In genomic region chr14:100815478-100816285, GRCh38 we compare ENCODE assay signal across 14 cellular contexts. TPM values are rescaled to one million over a fixed set of nuclear protein-coding genes. Genes with fewer than 3 reads are reported as not detected.
DNase-seq lines count a peak whose midpoint lies in the region; ATAC-seq and TF ChIP-seq lines count a peak whose summit lies in the region.
"Had no signal": no experiment of that assay in that cellular context is flagged by ENCODE, and none has a peak within 500 bp of the region (broad histone marks: within the 10 kb centered on the region; RNA-seq: fewer than 3 reads in every experiment).

No MANE protein-coding gene starts in this region.

- peak overlapping the region; percentile 10 for H2BK120ac ChIP-seq in neuronal stem cell (ENCODE audit: low read depth, low read length)

- peak overlapping the region; percentile 65 for H2BK15ac ChIP-seq in neuronal stem cell (ENCODE audit: low read length)

- H3K27me3 Mint-ChIP-seq in CD14-positive monocyte (ENCODE audit: low read depth in 3 of 3), result peaks cover 7 to 11% (median 11%) of the 10 kb centered on the region in 3 donors
- H3K27me3 Mint-ChIP-seq: activated CD8-positive, alpha-beta memory T cell treated with anti-CD3 and anti-CD28 coated beads, Interleukin-2, amount 10 ng/mL, durations not matched to agents 7 days and 5 days had no signal

- no peak overlapping the region for H3K9ac ChIP-seq in neuronal stem cell (ENCODE audit: low read depth, low read length, poor library complexity)

- peak overlapping the region; percentile 80 for H2AFZ ChIP-seq in neuronal stem cell (ENCODE audit: low read length)

- H3K4me3 Mint-ChIP-seq in CD14-positive monocyte, result no peak overlapping the region
- H3K4me3 Mint-ChIP-seq: activated CD8-positive, alpha-beta memory T cell treated with anti-CD3 and anti-CD28 coated beads, Interleukin-2, amount 10 ng/mL, durations not matched to agents 7 days and 5 days had no signal

- H3K9me3 Mint-ChIP-seq in CD14-positive monocyte, result peaks cover 7 to 17% (median 15%) of the 10 kb centered on the region in 7 donors

- H3K9me3 ChIP-seq in SJSA1 (replicated peaks) (peaks cover 5% of the 10 kb centered on the region; the same call in 1 of the 2 replicates), neuronal stem cell (replicated peaks in 1 of 2; ENCODE audit: control insufficient read depth in 2 of 2, insufficient read depth in 1 of 2, low read depth in 1 of 2, low read length in 2 of 2) (peaks cover 13 to 14% of the 10 kb centered on the region in 2 donors), tibial nerve (peaks cover 0 to 16% (median 0%) of the 10 kb centered on the region in 4 donors)

- H3K4me3 ChIP-seq in SJSA1, result no peak overlapping the region
- H3K4me3 ChIP-seq in neuronal stem cell (ENCODE audit: low read length in 2 of 2), result no peak overlapping the region
- H3K4me3 ChIP-seq in tibial nerve, result no peak overlapping the region

- TF ChIP-seq POLR2A in tibial nerve (IDR thresholded peaks at IDR 0.05), result no peak

- H3K36me3 Mint-ChIP-seq in CD14-positive monocyte, result no peaks in the 10 kb centered on the region
- H3K36me3 Mint-ChIP-seq: activated CD8-positive, alpha-beta memory T cell treated with anti-CD3 and anti-CD28 coated beads, Interleukin-2, amount 10 ng/mL, durations not matched to agents 7 days and 5 days had no signal

- H3K4ac ChIP-seq in neuronal stem cell (ENCODE audit: low read length), result no peak overlapping the region

- H3K27me3 ChIP-seq in SJSA1 (replicated peaks) (no peaks in the 10 kb centered on the region), neuronal stem cell (ENCODE audit: control insufficient read depth in 3 of 3, insufficient read depth in 3 of 3, low read depth in 1 of 3, low read length in 3 of 3) (no peaks in the 10 kb centered on the region), tibial nerve (peaks cover 0 to 3% of the 10 kb centered on the region in 2 donors)

- no peak for TF ChIP-seq EP300 in tibial nerve (IDR thresholded peaks at IDR 0.05)

- H3K23ac ChIP-seq in neuronal stem cell (ENCODE audit: low read depth, low read length, poor library complexity), result no peak overlapping the region

- peak overlapping the region; percentile 25 for H2BK5ac ChIP-seq in neuronal stem cell (ENCODE audit: low read length)

- no peak overlapping the region for H4K91ac ChIP-seq in neuronal stem cell (ENCODE audit: low read depth, low read length, poor library complexity)

- H3K4me2 ChIP-seq in neuronal stem cell (ENCODE audit: insufficient read depth, low read length, poor library complexity, severe bottlenecking), result no peak overlapping the region

- H3K27ac ChIP-seq in SJSA1 (peak overlapping the region; percentile 77), neuronal stem cell (replicated peaks; ENCODE audit: low read length) (no peak overlapping the region), tibial nerve (no peak overlapping the region)

- TF ChIP-seq CTCF in CD14-positive monocyte (IDR thresholded peaks at IDR 0.05) (no peak), tibial nerve (IDR thresholded peaks at IDR 0.05) (no peak)

- H3K4me1 Mint-ChIP-seq in CD14-positive monocyte, result peaks cover 6% of the 10 kb centered on the region
- H3K4me1 Mint-ChIP-seq: activated CD8-positive, alpha-beta memory T cell treated with anti-CD3 and anti-CD28 coated beads, Interleukin-2, amount 10 ng/mL, durations not matched to agents 7 days and 5 days had no signal

- no peak overlapping the region for H3K14ac ChIP-seq in neuronal stem cell (ENCODE audit: low read length)

- H4K8ac ChIP-seq in neuronal stem cell (ENCODE audit: low read depth, low read length), result no peak overlapping the region

- H3K18ac ChIP-seq in neuronal stem cell (ENCODE audit: low read length), result peak overlapping the region; percentile 68

- intact Hi-C loops in CD14-positive monocyte (cut with micrococcal nuclease), result no loop called here

- no peaks in the 10 kb centered on the region for H3K36me3 ChIP-seq in SJSA1
- no peaks in the 10 kb centered on the region for H3K36me3 ChIP-seq in neuronal stem cell (replicated peaks in 1 of 2; ENCODE audit: control insufficient read depth in 2 of 2, insufficient read depth in 2 of 2, low read length in 2 of 2)
- no peaks in the 10 kb centered on the region for H3K36me3 ChIP-seq in tibial nerve

- H2BK12ac ChIP-seq in neuronal stem cell (ENCODE audit: low read length), result no peak overlapping the region

- H3K79me1 ChIP-seq in neuronal stem cell (ENCODE audit: low read depth, low read length), result peaks cover 4% of the 10 kb centered on the region

- H2AK5ac ChIP-seq in neuronal stem cell (ENCODE audit: low read depth, low read length), result no peak overlapping the region

- WGBS in neuronal stem cell (ENCODE audit: extremely low coverage in 2 of 2, insufficient read length in 2 of 2, insufficient replicate concordance in 1 of 2), 2 donors, result no CpG with 5 or more reads among the region's 15 CpGs
- WGBS in tibial nerve, 2 donors, result 68% methylated on average over 15 of the region's 15 CpGs

- H3K27ac Mint-ChIP-seq in CD14-positive monocyte, result peak overlapping the region in 1 of 7 donors; percentile 53
- H3K27ac Mint-ChIP-seq: activated CD8-positive, alpha-beta memory T cell treated with anti-CD3 and anti-CD28 coated beads, Interleukin-2, amount 10 ng/mL, durations not matched to agents 7 days and 5 days had no signal

- ATAC-seq in GM21447 (IDR thresholded peaks at IDR 0.05; ENCODE audit: unreplicated experiment), result no peak
- ATAC-seq: activated CD8-positive, alpha-beta memory T cell treated with anti-CD3 and anti-CD28 coated beads, Interleukin-2, amount 10 ng/mL, durations not matched to agents 7 days and 5 days had no signal

- DNase-seq in CD14-positive monocyte (ENCODE audit: low spot score) (peak; percentile 10), SJSA1 (ENCODE audit: low read depth in 1 of 2, low spot score in 2 of 2) (peak; percentile 71 to 80), fibroblast of gingiva (ENCODE audit: low read depth) (peak; percentile 52), neuronal stem cell (ENCODE audit: low spot score) (no peak), GDM1 (lab: John Stamatoyannopoulos, UW) (no peak), tibial nerve (ENCODE audit: low spot score in 2 of 2) (no peak), NCI-H1048 (lab: John Stamatoyannopoulos, UW) (no peak)
- DNase-seq: activated CD8-positive, alpha-beta memory T cell treated with anti-CD3 and anti-CD28 coated beads, Interleukin-2, amount 10 ng/mL, durations not matched to agents 7 days and 5 days; activated naive CD4-positive, alpha-beta T cell treated with Interleukin-2 at 50 U/mL for 16 hours; midbrain; NCI-H1930; SIG-M5; stimulated activated CD4-positive, alpha-beta T cell treated with anti-CD3 and anti-CD28 coated beads, Interleukin-4, amount 100 ng/mL, for 1 hour had no signal

- H3K4me1 ChIP-seq in SJSA1 (replicated peaks) (peaks cover 19% of the 10 kb centered on the region), neuronal stem cell (ENCODE audit: control insufficient read depth in 2 of 2, insufficient read depth in 1 of 2, low read depth in 1 of 2, low read length in 2 of 2) (peaks cover 5 to 6% of the 10 kb centered on the region in 2 donors), tibial nerve (no peaks in the 10 kb centered on the region)

RNA-seq across cellular contexts. Expression of gene MEG3, which starts 10.2 kb away (rescaled TPM):
- polyA plus RNA-seq in CD14-positive monocyte, result not detected
- 37.3 and 39.1 TPM in 2 replicates for total RNA-seq in SJSA1 (2014; rRNA removed; shearing (Covaris generic))
- polyA plus RNA-seq in neuronal stem cell (2013, experiment 1 of 2), result 61.0 TPM
- 58.1 TPM for polyA plus RNA-seq in neuronal stem cell (2013, experiment 2 of 2)
- total RNA-seq in tibial nerve, result 100 to 1,000 TPM; 101 to 177 (median 167) TPM
- total RNA-seq: activated CD8-positive, alpha-beta memory T cell treated with anti-CD3 and anti-CD28 coated beads, Interleukin-2, amount 10 ng/mL, durations not matched to agents 7 days and 5 days had no signal

Comparison
In these comparisons a context has a peak if more than half of its experiments do, and no peak if none do; other contexts are left out.
1. DNase-seq: peak in CD14-positive monocyte (single experiment), SJSA1 (2 of 2) and fibroblast of gingiva (single experiment); none in neuronal stem cell (single experiment), GDM1 (single experiment), tibial nerve (0 of 2) and NCI-H1048 (single experiment).